In the genomic region with DNA sequence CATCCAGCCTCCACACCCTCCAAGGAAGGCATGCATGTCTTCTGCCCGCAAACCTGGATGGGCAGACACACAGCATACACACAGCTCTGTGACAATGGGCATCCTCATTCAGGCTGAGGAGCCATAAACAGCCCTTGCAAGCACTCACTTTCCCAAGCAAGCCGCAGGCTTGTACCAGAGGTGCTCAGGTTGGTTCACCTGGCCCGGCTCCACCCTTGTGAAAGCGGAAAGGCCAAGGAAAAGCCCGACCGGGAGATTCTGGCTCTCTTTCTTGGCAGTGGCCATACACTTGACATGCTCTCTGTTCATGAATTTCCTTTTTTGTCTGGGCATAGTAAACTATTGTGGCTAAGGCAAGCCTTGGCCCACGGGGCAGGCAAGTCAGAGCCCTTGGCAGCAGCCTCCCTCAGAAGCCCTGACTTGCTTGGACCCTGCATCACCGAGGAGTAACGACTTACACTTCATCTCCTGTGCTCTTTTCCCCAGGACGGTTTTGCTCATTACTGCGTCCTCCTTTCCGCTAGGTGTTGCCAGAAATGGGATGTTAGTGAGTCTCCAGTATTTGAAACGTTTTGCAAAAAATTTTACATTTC, we compare ENCODE assay signal across 23 cellular contexts.
DNase-seq lines count a peak whose midpoint lies in the region; ATAC-seq, FAIRE-seq and TF ChIP-seq lines count a peak whose summit lies in the region.
"Had no signal": no experiment of that assay in that cellular context is flagged by ENCODE, and none has a peak within 500 bp of the region (broad histone marks: within the 10 kb centered on the region; RNA-seq: fewer than 3 reads in every experiment).

No MANE protein-coding gene starts in this region.

- H3K27ac ChIP-seq in breast epithelium (peak overlapping the region; percentile 32 to 35), mammary epithelial cell (ENCODE audit: insufficient read depth, low read depth, low read length) (no peak overlapping the region), keratinocyte (ENCODE audit: control insufficient read depth, insufficient read depth, low read length) (no peak overlapping the region)
- H3K27ac ChIP-seq: 22Rv1, BLaER1, C4-2B had no signal

- CTCF ChIA-PET in MCF 10A (lab: Yijun Ruan, JAX): interaction anchor here (0.9 to 1.1 kb wide), 2 partner anchors 30 to 78 kb away, joined by 3 read pairs; no protein-coding TSS in a partner anchor
- CTCF ChIA-PET in mammary epithelial cell (lab: Charles Lee; ENCODE audit: low non-redundant PET): no interaction called here

- H3K36me3 ChIP-seq in breast epithelium (no peaks in the 10 kb centered on the region), mammary epithelial cell (ENCODE audit: insufficient read depth, low read length) (no peaks in the 10 kb centered on the region), keratinocyte (ENCODE audit: control insufficient read depth in 2 of 2, extremely low read depth in 1 of 2, insufficient read depth in 2 of 2, low read length in 2 of 2) (no peaks in the 10 kb centered on the region)
- H3K36me3 ChIP-seq: BLaER1 had no signal

- H3K27me3 Mint-ChIP-seq in MCF 10A (ENCODE audit: insufficient read depth, unreplicated experiment) (no peaks in the 10 kb centered on the region), osteocyte (ENCODE audit: unreplicated experiment) (peaks cover 11% of the 10 kb centered on the region)
- H3K27me3 Mint-ChIP-seq in stimulated activated memory B cell treated with anti-CD40 and anti-IgM and Interleukin-4, amounts not matched to agents 10 μg/mL and 1 μg/mL and 100 μg/mL, for 72 hours: peaks cover 23% of the 10 kb centered on the region

- DNase-seq in breast epithelium (ENCODE audit: low spot score in 2 of 2): peak in 1 of 2 donors; percentile 83
- DNase-seq in MCF 10A (ENCODE audit: unreplicated experiment): no peak
- DNase-seq in mammary epithelial cell: peak; percentile 58
- DNase-seq in keratinocyte (ENCODE audit: low read depth, low spot score): no peak
- no peak for DNase-seq in RKO (ENCODE audit: low spot score)
- no peak for DNase-seq in osteocyte (ENCODE audit: extremely low spot score, unreplicated experiment)
- DNase-seq in NCI-H345 (lab: John Stamatoyannopoulos, UW): no peak
- DNase-seq: Caco-2; CD4-positive, CD25-positive, alpha-beta regulatory T cell; CD8-positive, alpha-beta T cell; DMS153; DND-41; H7; HCEC 1CT had no signal

- POLR2A ChIA-PET in MCF 10A (lab: Yijun Ruan, JAX): no interaction called here

- H3K9me3 Mint-ChIP-seq in MCF 10A (ENCODE audit: unreplicated experiment): no peaks in the 10 kb centered on the region
- H3K9me3 Mint-ChIP-seq in stimulated activated memory B cell treated with anti-CD40 and anti-IgM and Interleukin-4, amounts not matched to agents 10 μg/mL and 1 μg/mL and 100 μg/mL, for 72 hours: peaks cover 3% of the 10 kb centered on the region
- no peaks in the 10 kb centered on the region for H3K9me3 Mint-ChIP-seq in osteocyte (ENCODE audit: unreplicated experiment)

- H3K4me1 Mint-ChIP-seq in MCF 10A (ENCODE audit: insufficient read depth, unreplicated experiment) (peaks cover 19% of the 10 kb centered on the region), osteocyte (ENCODE audit: unreplicated experiment) (peaks cover 3% of the 10 kb centered on the region)
- no peaks in the 10 kb centered on the region for H3K4me1 Mint-ChIP-seq in stimulated activated memory B cell treated with anti-CD40 and anti-IgM and Interleukin-4, amounts not matched to agents 10 μg/mL and 1 μg/mL and 100 μg/mL, for 72 hours
- H3K4me1 Mint-ChIP-seq: B cell; CD4-positive, CD25-positive, alpha-beta regulatory T cell had no signal

- 10% methylated on average over 13 of the region's 13 CpGs for WGBS in mammary epithelial cell (ENCODE audit: low coverage, missing lambda C conversion rate)

- BruUV-seq in MCF 10A (replicated peaks; lab: Mats Ljungman, UMichigan) (no TSS peak), mammary epithelial cell (replicated peaks; lab: Mats Ljungman, UMichigan) (no TSS peak)

- H3K27me3 ChIP-seq in breast epithelium (peaks cover 0 to 3% of the 10 kb centered on the region in 2 donors), mammary epithelial cell (ENCODE audit: insufficient read depth, low read length) (no peaks in the 10 kb centered on the region), keratinocyte (ENCODE audit: control insufficient read depth, extremely low read depth, insufficient read depth, low read length) (no peaks in the 10 kb centered on the region)
- H3K27me3 ChIP-seq: BLaER1 had no signal

- H3K36me3 Mint-ChIP-seq in MCF 10A (ENCODE audit: insufficient read depth, unreplicated experiment) (no peaks in the 10 kb centered on the region), osteocyte (ENCODE audit: unreplicated experiment) (no peaks in the 10 kb centered on the region)
- H3K36me3 Mint-ChIP-seq in stimulated activated memory B cell treated with anti-CD40 and anti-IgM and Interleukin-4, amounts not matched to agents 10 μg/mL and 1 μg/mL and 100 μg/mL, for 72 hours: no peaks in the 10 kb centered on the region
- H3K36me3 Mint-ChIP-seq: CD4-positive, CD25-positive, alpha-beta regulatory T cell; CD8-positive, alpha-beta T cell had no signal

- H3K9me1 ChIP-seq in keratinocyte (ENCODE audit: control insufficient read depth, extremely low read depth, insufficient read depth, low read length): no peaks in the 10 kb centered on the region

- no peaks in the 10 kb centered on the region for H3K79me2 ChIP-seq in mammary epithelial cell (ENCODE audit: insufficient read depth, low read length)
- no peaks in the 10 kb centered on the region for H3K79me2 ChIP-seq in keratinocyte (ENCODE audit: control insufficient read depth, insufficient read depth, low read length)

- H3K4me2 ChIP-seq in mammary epithelial cell (ENCODE audit: insufficient read depth, low read depth, low read length) (peak overlapping the region; percentile 17), keratinocyte (ENCODE audit: control insufficient read depth, extremely low read depth, insufficient read depth, low read depth, low read length) (peak overlapping the region; percentile 9)
- H3K4me2 ChIP-seq: BLaER1 had no signal

- dilution Hi-C loops in mammary epithelial cell (cut with HindIII; ENCODE audit: low sequenced_read_pairs) (loop anchor here (5.0 kb wide), 1 partner anchor 53 kb away; no protein-coding TSS in a partner anchor), keratinocyte (cut with MboI; ENCODE audit: extremely low pct_ligation_motif_present, low sequenced_read_pairs) (no loop called here)

- TF ChIP-seq CTCF in breast epithelium (IDR thresholded peaks at IDR 0.05): no peak
- TF ChIP-seq CTCF in MCF 10A (IDR thresholded peaks at IDR 0.05; ENCODE audit: unreplicated experiment): no peak
- TF ChIP-seq CTCF in mammary epithelial cell (conservative IDR thresholded peaks at IDR 0.05 in 1 of 2, IDR thresholded peaks at IDR 0.05 in 1 of 2; ENCODE audit: extremely low read depth in 1 of 2, insufficient read depth in 1 of 2, low read depth in 1 of 2, low read length in 2 of 2): no peak
- no peak for TF ChIP-seq CTCF in keratinocyte (optimal IDR thresholded peaks at IDR 0.05 in 1 of 3, IDR thresholded peaks at IDR 0.05 in 1 of 3, conservative IDR thresholded peaks at IDR 0.05 in 1 of 3; ENCODE audit: extremely low read depth in 1 of 3, insufficient read depth in 2 of 3, low read length in 3 of 3)
- TF ChIP-seq CTCF in osteocyte (IDR thresholded peaks at IDR 0.05): no peak

- peak; percentile 31 for ATAC-seq in stimulated activated memory B cell treated with anti-CD40 and anti-IgM and Interleukin-4, amounts not matched to agents 10 μg/mL and 1 μg/mL and 100 μg/mL, for 72 hours
- ATAC-seq: CD8-positive, alpha-beta T cell had no signal

- intact Hi-C loops in breast epithelium (cut with DNase I; ENCODE audit: low total_unique reads): no loop called here
- intact Hi-C loops in MCF 10A (cut with micrococcal nuclease): loop anchor here (5.0 kb wide), 1 partner anchor 37 kb away; no protein-coding TSS in a partner anchor
- intact Hi-C loops in mammary epithelial cell (cut with micrococcal nuclease): no loop called here

- in situ Hi-C loops in mammary epithelial cell (cut with MboI; ENCODE audit: low sequenced_read_pairs in 2 of 2): no loop called here

- H3K4me3 Mint-ChIP-seq in MCF 10A (ENCODE audit: unreplicated experiment) (no peak overlapping the region), osteocyte (ENCODE audit: unreplicated experiment) (no peak overlapping the region)
- no peak overlapping the region for H3K4me3 Mint-ChIP-seq in stimulated activated memory B cell treated with anti-CD40 and anti-IgM and Interleukin-4, amounts not matched to agents 10 μg/mL and 1 μg/mL and 100 μg/mL, for 72 hours
- H3K4me3 Mint-ChIP-seq: B cell; CD4-positive, CD25-positive, alpha-beta regulatory T cell; CD8-positive, alpha-beta T cell had no signal

- H4K20me1 ChIP-seq in mammary epithelial cell (ENCODE audit: insufficient read depth, low read length) (no peaks in the 10 kb centered on the region), keratinocyte (ENCODE audit: control insufficient read depth, extremely low read depth, insufficient read depth, low read length) (no peaks in the 10 kb centered on the region)
- H4K20me1 ChIP-seq: BLaER1 had no signal

- no peak for TF ChIP-seq POLR2A in breast epithelium (IDR thresholded peaks at IDR 0.05)

- FAIRE-seq in keratinocyte (lab: Jason Lieb, UNC): peak; percentile 74
- FAIRE-seq: A204.1, G401.6, GM12892, H1 had no signal

- no peaks in the 10 kb centered on the region for H3K9me3 ChIP-seq in breast epithelium
- no peaks in the 10 kb centered on the region for H3K9me3 ChIP-seq in mammary epithelial cell (replicated peaks; ENCODE audit: insufficient read depth, low read length)
- no peaks in the 10 kb centered on the region for H3K9me3 ChIP-seq in keratinocyte (ENCODE audit: control insufficient read depth, low read depth, low read length)
- H3K9me3 ChIP-seq: Caco-2 had no signal

- no peak overlapping the region for H3K4me3 ChIP-seq in breast epithelium
- no peak overlapping the region for H3K4me3 ChIP-seq in mammary epithelial cell (replicated peaks in 1 of 3; ENCODE audit: insufficient read depth in 1 of 3, low read depth in 2 of 3, low read length in 3 of 3)
- no peak overlapping the region for H3K4me3 ChIP-seq in keratinocyte (ENCODE audit: control insufficient read depth in 2 of 3, extremely low read depth in 1 of 3, insufficient read depth in 2 of 3, low read depth in 1 of 3, low read length in 3 of 3)
- H3K4me3 ChIP-seq: BLaER1 had no signal

- H3K4me1 ChIP-seq in breast epithelium (no peaks in the 10 kb centered on the region), mammary epithelial cell (ENCODE audit: insufficient read depth, low read length) (peaks cover 35% of the 10 kb centered on the region), keratinocyte (ENCODE audit: control insufficient read depth, extremely low read depth, insufficient read depth, low read length) (peaks cover 36% of the 10 kb centered on the region)
- H3K4me1 ChIP-seq: Caco-2 had no signal

- H3K9ac ChIP-seq in mammary epithelial cell (ENCODE audit: insufficient read depth, low read length) (no peak overlapping the region), keratinocyte (ENCODE audit: control insufficient read depth, extremely low read depth, insufficient read depth, low read length) (no peak overlapping the region)
- H3K9ac ChIP-seq: BLaER1 had no signal

- H3K27ac Mint-ChIP-seq in MCF 10A (ENCODE audit: low read depth, unreplicated experiment) (no peak overlapping the region), osteocyte (ENCODE audit: unreplicated experiment) (no peak overlapping the region)
- no peak overlapping the region for H3K27ac Mint-ChIP-seq in stimulated activated memory B cell treated with anti-CD40 and anti-IgM and Interleukin-4, amounts not matched to agents 10 μg/mL and 1 μg/mL and 100 μg/mL, for 72 hours
- H3K27ac Mint-ChIP-seq: B cell; CD4-positive, CD25-positive, alpha-beta regulatory T cell; CD8-positive, alpha-beta T cell had no signal

- peak overlapping the region; percentile 93 for H2AFZ ChIP-seq in mammary epithelial cell (ENCODE audit: low read depth, low read length)
- peak overlapping the region; percentile 17 for H2AFZ ChIP-seq in keratinocyte (ENCODE audit: control insufficient read depth, low read length)

Comparison
In these comparisons a context has a peak if more than half of its experiments do, and no peak if none do; other contexts are left out.
1. H3K27ac ChIP-seq: peak in breast epithelium (2 of 2); none in mammary epithelial cell (single experiment) and keratinocyte (single experiment).